ENCODE assay signal across 16 cellular contexts in genomic region chr15:76134537-76134936, GRCh38.
A peak's percentile ranks its signal among the peaks of the same experiment; 100 is the strongest.
DNase-seq lines count a peak whose midpoint lies in the region; ATAC-seq lines count a peak whose summit lies in the region.
"Had no signal": no experiment of that assay in that cellular context is flagged by ENCODE, and none has a peak within 500 bp of the region (broad histone marks: within the 10 kb centered on the region; RNA-seq: fewer than 3 reads in every experiment).

No MANE protein-coding gene starts in this region.

- H3K9ac ChIP-seq in Karpas-422 (ENCODE audit: low read length) = no peak overlapping the region
- H3K9ac ChIP-seq: GM23248 had no signal

- H3K9me3 ChIP-seq in Karpas-422 (ENCODE audit: low read length) = no peaks in the 10 kb centered on the region
- no peaks in the 10 kb centered on the region for H3K9me3 ChIP-seq in HAP-1

- H4K20me1 ChIP-seq in Karpas-422 (ENCODE audit: insufficient read depth, low read depth, low read length) = no peaks in the 10 kb centered on the region

- peak; percentile 42 for ATAC-seq in stimulated activated effector memory CD8-positive, alpha-beta T cell treated with anti-CD3 and anti-CD28 coated beads, Interleukin-12 subunit alpha, Interleukin-12 subunit beta, amount 100 ng/mL, for 72 hours
- ATAC-seq: HCT116 had no signal

- H3K27me3 ChIP-seq in Karpas-422 (ENCODE audit: low read length) (no peaks in the 10 kb centered on the region), HAP-1 (ENCODE audit: low read depth) (peaks cover 10% of the 10 kb centered on the region; the same call in 1 of the 2 replicates)

- H3K9me3 Mint-ChIP-seq in stimulated activated effector memory CD8-positive, alpha-beta T cell treated with anti-CD3 and anti-CD28 coated beads, Interleukin-12 subunit alpha, Interleukin-12 subunit beta, amount 100 ng/mL, for 72 hours = no peaks in the 10 kb centered on the region
- H3K9me3 Mint-ChIP-seq: HFFc6 had no signal

- peaks cover 7% of the 10 kb centered on the region for H3K4me1 Mint-ChIP-seq in stimulated activated effector memory CD8-positive, alpha-beta T cell treated with anti-CD3 and anti-CD28 coated beads, Interleukin-12 subunit alpha, Interleukin-12 subunit beta, amount 100 ng/mL, for 72 hours

- H3K4me3 Mint-ChIP-seq in stimulated activated effector memory CD8-positive, alpha-beta T cell treated with anti-CD3 and anti-CD28 coated beads, Interleukin-12 subunit alpha, Interleukin-12 subunit beta, amount 100 ng/mL, for 72 hours = no peak overlapping the region
- H3K4me3 Mint-ChIP-seq: CD4-positive, alpha-beta memory T cell; HFFc6 had no signal

- H3K79me2 ChIP-seq in Karpas-422 (ENCODE audit: low read length) = no peaks in the 10 kb centered on the region

- H3K36me3 ChIP-seq in Karpas-422 (ENCODE audit: insufficient read depth, low read length) = no peaks in the 10 kb centered on the region
- no peaks in the 10 kb centered on the region for H3K36me3 ChIP-seq in HAP-1 (replicated peaks)

- in situ Hi-C loops in HAP-1 (cut with MboI; ENCODE audit: low sequenced_read_pairs) = no loop called here

- no peak overlapping the region for H3K4me2 ChIP-seq in Karpas-422 (ENCODE audit: low read depth, low read length, poor library complexity, severe bottlenecking)

- no peak overlapping the region for H2AFZ ChIP-seq in Karpas-422 (ENCODE audit: low read length)
- H2AFZ ChIP-seq: GM23248 had no signal

- no peaks in the 10 kb centered on the region for H3K9me2 ChIP-seq in Karpas-422 (replicated peaks; ENCODE audit: insufficient read depth, low read length)

- no peaks in the 10 kb centered on the region for H3K36me3 Mint-ChIP-seq in stimulated activated effector memory CD8-positive, alpha-beta T cell treated with anti-CD3 and anti-CD28 coated beads, Interleukin-12 subunit alpha, Interleukin-12 subunit beta, amount 100 ng/mL, for 72 hours
- H3K36me3 Mint-ChIP-seq: CD4-positive, alpha-beta memory T cell had no signal

- H3K4me1 ChIP-seq in Karpas-422 (ENCODE audit: low read length) (no peaks in the 10 kb centered on the region), HAP-1 (no peaks in the 10 kb centered on the region)

- DNase-seq in Karpas-422 (peak; percentile 30), OCI-M1 (lab: John Stamatoyannopoulos, UW) (peak; percentile 29), HAP-1 (ENCODE audit: low spot score in 2 of 2) (no peak), GDM1 (lab: John Stamatoyannopoulos, UW) (no peak)
- DNase-seq in stimulated activated effector memory CD8-positive, alpha-beta T cell treated with anti-CD3 and anti-CD28 coated beads, Interleukin-12 subunit alpha, Interleukin-12 subunit beta, amount 100 ng/mL, for 72 hours (ENCODE audit: low spot score in 2 of 2) = no peak
- DNase-seq in NK-92 treated with Interleukin-12 subunit alpha and Interleukin-12 subunit beta, amount 100 ng/mL, for 24 hours (lab: John Stamatoyannopoulos, UW) = no peak
- DNase-seq: C1 segment of cervical spinal cord; Calu3; CD4-positive, alpha-beta memory T cell; COR-L47; DMS53; DMS79 treated with DMSO at 0.1 percent for 48 hours; GM23248; H7; HFFc6 had no signal

- no peak overlapping the region for H3K4me3 ChIP-seq in Karpas-422 (ENCODE audit: low read length)
- H3K4me3 ChIP-seq in HAP-1 = no peak overlapping the region
- H3K4me3 ChIP-seq: GM23248 had no signal

- no peak overlapping the region for H3K27ac Mint-ChIP-seq in stimulated activated effector memory CD8-positive, alpha-beta T cell treated with anti-CD3 and anti-CD28 coated beads, Interleukin-12 subunit alpha, Interleukin-12 subunit beta, amount 100 ng/mL, for 72 hours
- H3K27ac Mint-ChIP-seq: CD4-positive, alpha-beta memory T cell; HFFc6 had no signal

- H3K27ac ChIP-seq in Karpas-422 (ENCODE audit: low read length) = no peak overlapping the region
- H3K27ac ChIP-seq: GM23248 had no signal

Comparison
In these comparisons a context has a peak if more than half of its experiments do, and no peak if none do; other contexts are left out.
1. DNase-seq: peak in Karpas-422 (single experiment) and OCI-M1 (single experiment); none in stimulated activated effector memory CD8-positive, alpha-beta T cell treated with anti-CD3 and anti-CD28 coated beads, Interleukin-12 subunit alpha, Interleukin-12 subunit beta, amount 100 ng/mL, for 72 hours (0 of 2), HAP-1 (0 of 2), GDM1 (single experiment) and NK-92 treated with Interleukin-12 subunit alpha and Interleukin-12 subunit beta, amount 100 ng/mL, for 24 hours (single experiment).